ENCODE assay signal across 9 cellular contexts in genomic region chr12:57216931-57217871, GRCh38. TPM values are rescaled to one million over a fixed set of nuclear protein-coding genes. Genes with fewer than 3 reads are reported as not detected.
A peak's percentile ranks its signal among the peaks of the same experiment; 100 is the strongest.
DNase-seq lines count a peak whose midpoint lies in the region; ATAC-seq, FAIRE-seq and TF ChIP-seq lines count a peak whose summit lies in the region.
"Had no signal": no experiment of that assay in that cellular context is flagged by ENCODE, and none has a peak within 500 bp of the region (broad histone marks: within the 10 kb centered on the region; RNA-seq: fewer than 3 reads in every experiment).

No MANE protein-coding gene starts in this region.

- DNase-seq in ELR (ENCODE audit: low read depth) = peak; percentile 42
- DNase-seq in MG63 = peak; percentile 23
- DNase-seq in K562 (ENCODE audit: extremely low read depth in 1 of 4, low spot score in 3 of 4) = peak in 2 of 4 experiments; percentile 51 to 53
- DNase-seq in naive B cell = peak; percentile 35

- no peak for TF ChIP-seq RAD21 in K562 (CRISPR knock-in tag; conservative IDR thresholded peaks at IDR 0.05 in 1 of 2, IDR thresholded peaks at IDR 0.05 in 1 of 2)

- H3K9me3 ChIP-seq in MG63 = no peaks in the 10 kb centered on the region
- no peaks in the 10 kb centered on the region for H3K9me3 ChIP-seq in K562 (replicated peaks; ENCODE audit: control insufficient read depth, insufficient read depth, low read depth, low read length)

- 0 out of 2 replicates have a peak, but pooled peaks cover 3% of the 10 kb centered on the region for H3K27me3 ChIP-seq in MG63
- peaks cover 45 to 70% of the 10 kb centered on the region in 2 experiments for H3K27me3 ChIP-seq in K562 (ENCODE audit: control insufficient read depth in 2 of 2, insufficient read depth in 2 of 2, low read length in 2 of 2)

- POLR2A ChIA-PET in K562 (lab: Yijun Ruan, JAX) = interaction anchor here (0.6 to 2.2 kb wide), 4 partner anchors 12 to 407 kb away, joined by 3 to 9 read pairs (median 6); partner anchors contain the start of gene SHMT2

- H4K20me1 ChIP-seq in K562 (replicated peaks; ENCODE audit: control insufficient read depth, insufficient read depth, low read length) = peaks cover 13% of the 10 kb centered on the region; the same call in 1 of the 2 replicates

- peaks cover 0 to 17% of the 10 kb centered on the region in 2 donors for H3K36me3 Mint-ChIP-seq in naive B cell

- H3K27ac ChIP-seq in K562 (ENCODE audit: extremely low read depth, low read depth, low read length) = no peak overlapping the region

- 4% methylated on average over 47 of the region's 61 CpGs for WGBS in K562 (ENCODE audit: insufficient coverage, low coverage, missing lambda C conversion rate)

- peak; percentile 32 for FAIRE-seq in K562 (lab: Jason Lieb, UNC)
- FAIRE-seq: TTC549 had no signal

- ATAC-seq in K562 = no peak
- ATAC-seq in naive B cell (ENCODE audit: low read depth in 2 of 2) = peak; percentile 6 to 13
- ATAC-seq in GM19452 (IDR thresholded peaks at IDR 0.05; ENCODE audit: unreplicated experiment) = no peak
- ATAC-seq in GM21786 (IDR thresholded peaks at IDR 0.05; ENCODE audit: unreplicated experiment) = no peak
- no peak for ATAC-seq in GM19351 (IDR thresholded peaks at IDR 0.05; ENCODE audit: unreplicated experiment)
- no peak for ATAC-seq in HG03025 (IDR thresholded peaks at IDR 0.05; ENCODE audit: low FRiP score, unreplicated experiment)

- TF ChIP-seq POLR2A in K562 (conservative IDR thresholded peaks at IDR 0.05) = no peak

- H3K9me1 ChIP-seq in K562 (ENCODE audit: control insufficient read depth, insufficient read depth, low read length) = peaks cover 3% of the 10 kb centered on the region

- peaks cover 73 to 84% (median 75%) of the 10 kb centered on the region in 3 donors for H3K4me1 Mint-ChIP-seq in naive B cell

- H2AFZ ChIP-seq in K562 (ENCODE audit: low read depth, low read length) = peak overlapping the region; percentile 82

- no peak for TF ChIP-seq EP300 in K562 (IDR thresholded peaks at IDR 0.05; ENCODE audit: low read length)

- H3K79me2 ChIP-seq in K562 (ENCODE audit: control insufficient read depth, insufficient read depth, low read length) = no peaks in the 10 kb centered on the region

- H3K4me3 ChIP-seq in MG63 (peak overlapping the region; percentile 55), K562 (peak overlapping the region; percentile 39)

- H3K36me3 ChIP-seq in MG63 (peaks cover 12% of the 10 kb centered on the region), K562 (ENCODE audit: control insufficient read depth, insufficient read depth, low read length) (no peaks in the 10 kb centered on the region)

- intact Hi-C loops in K562 (cut with micrococcal nuclease) = no loop called here

- H3K4me3 Mint-ChIP-seq in naive B cell = peak overlapping the region; percentile 70 to 94 (median 82)

- TF ChIP-seq CTCF in K562 (IDR thresholded peaks at IDR 0.05 in 2 of 3, conservative IDR thresholded peaks at IDR 0.05 in 1 of 3; ENCODE audit: insufficient read depth in 2 of 3, low read depth in 1 of 3, low read length in 3 of 3) = no peak

- H3K27ac Mint-ChIP-seq in naive B cell = peak overlapping the region in 5 of 6 donors; percentile 26 to 93 (median 75)

- peak overlapping the region; percentile 76 for H3K4me2 ChIP-seq in K562 (ENCODE audit: insufficient read depth, low read length)

- peaks cover 45 to 79% (median 75%) of the 10 kb centered on the region in 3 donors for H3K27me3 Mint-ChIP-seq in naive B cell

- CTCF ChIA-PET in K562 (lab: Yijun Ruan, JAX; ENCODE audit: low intra/inter-chr PET ratio) = interaction anchor here (0.7 to 7.2 kb wide), 2 partner anchors 21 to 148 kb away, joined by 4 to 186 read pairs; a partner anchor contains a TSS

- in situ Hi-C loops in K562 (cut with MboI) = no loop called here

- H3K9me3 Mint-ChIP-seq in naive B cell = no peaks in the 10 kb centered on the region

- peaks cover 23 to 54% of the 10 kb centered on the region in 2 experiments for H3K4me1 ChIP-seq in K562 (replicated peaks in 1 of 2; ENCODE audit: control insufficient read depth in 2 of 2, insufficient read depth in 2 of 2, low read length in 2 of 2)

- BruUV-seq in K562 (replicated peaks; lab: Mats Ljungman, UMichigan) = no TSS peak

- peak overlapping the region in 1 of 2 experiments; percentile 90; a peak in 2 of 4 replicates for H3K9ac ChIP-seq in K562 (ENCODE audit: insufficient read depth in 1 of 2, low read depth in 2 of 2, low read length in 2 of 2)

TF ChIP-seq in K562, 482 proteins besides CTCF, POLR2A, EP300 and RAD21 (continues in another document):
- no peak for TF ChIP-seq NR3C1 (CRISPR knock-in tag; IDR thresholded peaks at IDR 0.05)
- TF ChIP-seq SIRT6 (IDR thresholded peaks at IDR 0.05; ENCODE audit: low read depth, low read length) = no peak
- TF ChIP-seq NRF1 (conservative IDR thresholded peaks at IDR 0.05 in 1 of 2, IDR thresholded peaks at IDR 0.05 in 1 of 2) = peak in 1 of 2 experiments; percentile 37; a peak in 1 of 4 replicates
- TF ChIP-seq HNRNPLL (IDR thresholded peaks at IDR 0.05; ENCODE audit: low read depth, low read length, poor library complexity, severe bottlenecking) = peak; percentile 20
- no peak for TF ChIP-seq ZNF778 (CRISPR knock-in tag; IDR thresholded peaks at IDR 0.05)
- no peak for TF ChIP-seq BDP1 (IDR thresholded peaks at IDR 0.05; ENCODE audit: insufficient read depth, insufficient read length)

RNA-seq across cellular contexts. Expression of gene NXPH4, which starts 0.6 kb away (rescaled TPM):
- 1.2 TPM in 1 of 2 replicates, not detected in the other for total RNA-seq in MG63 (2014; rRNA removed; shearing (Covaris generic); ENCODE audit: low replicate concordance)
- 1.7 and 4.4 TPM in 2 replicates for total RNA-seq in K562 (2011; cell fraction: chromatin; rRNA removed; ENCODE audit: low replicate concordance)
- total RNA-seq in K562 (2011; cell fraction: nucleolus; rRNA removed) = 4.7 and 5.7 TPM in 2 replicates
- 5.1 and 6.6 TPM in 2 replicates for total RNA-seq in K562 (2011; cell fraction: nucleoplasm; rRNA removed)
- 1.0 and 1.4 TPM in 2 replicates for total RNA-seq in K562 (2014; rRNA removed)
- 0.22 TPM in 1 of 2 replicates, not detected in the other for total RNA-seq in K562 (2014; rRNA removed; fragmentation: Illumina TruSeq; extraction: Trizol)
- total RNA-seq in K562 (2015; rRNA removed; fragmentation: Illumina TruSeq; extraction: Trizol) = 0.19 TPM in 1 of 2 replicates, not detected in the other
- total RNA-seq in K562 (2021) = 2.2 and 2.7 TPM in 2 replicates
- polyA plus RNA-seq in K562 (2011; rRNA removed) = 0.49 and 1.7 TPM in 2 replicates
- 0.59 and 0.91 TPM in 2 replicates for polyA plus RNA-seq in K562 (2011; cell fraction: cytosol; rRNA removed)
- polyA plus RNA-seq in K562 (2011; cell fraction: nucleus; rRNA removed) = 2.4 and 3.4 TPM in 2 replicates
- 2.7 and 7.2 TPM in 2 replicates for polyA plus RNA-seq in K562 (2012)
- polyA plus RNA-seq in K562 (2014; fragmentation: Illumina TruSeq; extraction: Trizol) = 1.1 and 1.9 TPM in 2 replicates
- polyA plus RNA-seq in K562 (2014; fragmentation: Nextera tagmentation; extraction: Ambion mirVana) = not detected
- polyA plus RNA-seq in K562 (2014; rRNA removed) = 1.1 and 1.3 TPM in 2 replicates
- polyA minus RNA-seq in K562 (2011; rRNA and poly(A)+ RNA removed) = 0.30 TPM in 1 of 2 replicates, not detected in the other
- 3.2 and 4.1 TPM in 2 replicates for polyA minus RNA-seq in K562 (2011; cell fraction: cytosol; rRNA and poly(A)+ RNA removed)
- polyA minus RNA-seq in K562 (2011; cell fraction: nucleus; rRNA and poly(A)+ RNA removed) = 0.67 and 1.00 TPM in 2 replicates
- polyA plus RNA-seq in naive B cell (ENCODE audit: low read depth in 6 of 6) = 1 to 10 TPM; 1.2 to 4.9 (median 2.8) TPM

RNA-seq across cellular contexts. Expression of gene SHMT2, which starts 12.3 kb away (rescaled TPM):
- total RNA-seq in MG63 (2014; rRNA removed; shearing (Covaris generic); ENCODE audit: low replicate concordance) = 232 and 343 TPM in 2 replicates
- total RNA-seq in K562 (2011; cell fraction: chromatin; rRNA removed; ENCODE audit: low replicate concordance) = 95.6 and 251 TPM in 2 replicates
- total RNA-seq in K562 (2011; cell fraction: nucleolus; rRNA removed) = 199 and 247 TPM in 2 replicates
- 115 and 136 TPM in 2 replicates for total RNA-seq in K562 (2011; cell fraction: nucleoplasm; rRNA removed)
- total RNA-seq in K562 (2014; rRNA removed) (194 and 217 TPM in 2 replicates), K562 (2014; rRNA removed; fragmentation: Illumina TruSeq; extraction: Trizol) (76.9 and 92.0 TPM in 2 replicates), K562 (2015; rRNA removed; fragmentation: Illumina TruSeq; extraction: Trizol) (115 and 119 TPM in 2 replicates), K562 (2021) (227 and 243 TPM in 2 replicates)
- polyA plus RNA-seq in K562 (2011; rRNA removed) (84.6 and 226 TPM in 2 replicates), K562 (2014; fragmentation: Illumina TruSeq; extraction: Trizol) (319 and 377 TPM in 2 replicates), K562 (2014; fragmentation: Nextera tagmentation; extraction: Ambion mirVana) (10 to 100 TPM; 46.1 to 81.5 TPM), K562 (2014; rRNA removed) (154 and 158 TPM in 2 replicates), naive B cell (ENCODE audit: low read depth in 6 of 6) (100 to 1,000 TPM; 160 to 183 (median 173) TPM)
- polyA plus RNA-seq in K562 (2011; cell fraction: cytosol; rRNA removed) = 268 and 390 TPM in 2 replicates
- 341 and 344 TPM in 2 replicates for polyA plus RNA-seq in K562 (2011; cell fraction: nucleus; rRNA removed)
- 190 and 549 TPM in 2 replicates for polyA plus RNA-seq in K562 (2012)
- 95.0 and 99.1 TPM in 2 replicates for polyA minus RNA-seq in K562 (2011; rRNA and poly(A)+ RNA removed)
- polyA minus RNA-seq in K562 (2011; cell fraction: cytosol; rRNA and poly(A)+ RNA removed) = 155 and 228 TPM in 2 replicates
- polyA minus RNA-seq in K562 (2011; cell fraction: nucleus; rRNA and poly(A)+ RNA removed) = 97.1 and 133 TPM in 2 replicates

RNA-seq across cellular contexts. Expression of gene STAC3, which starts 33.8 kb away (rescaled TPM):
- total RNA-seq in MG63 (2014; rRNA removed; shearing (Covaris generic); ENCODE audit: low replicate concordance) = 0.86 TPM in 1 of 2 replicates, not detected in the other
- total RNA-seq in K562 (2011; cell fraction: chromatin; rRNA removed; ENCODE audit: low replicate concordance) = 7.4 and 7.7 TPM in 2 replicates
- total RNA-seq in K562 (2011; cell fraction: nucleolus; rRNA removed) = 3.8 and 5.3 TPM in 2 replicates
- 4.4 and 6.1 TPM in 2 replicates for total RNA-seq in K562 (2011; cell fraction: nucleoplasm; rRNA removed)
- total RNA-seq in K562 (2014; rRNA removed) (2.3 and 2.7 TPM in 2 replicates), K562 (2014; rRNA removed; fragmentation: Illumina TruSeq; extraction: Trizol) (2.4 and 2.7 TPM in 2 replicates), K562 (2015; rRNA removed; fragmentation: Illumina TruSeq; extraction: Trizol) (3.3 and 3.5 TPM in 2 replicates), K562 (2021) (3.5 and 4.6 TPM in 2 replicates)
- polyA plus RNA-seq in K562 (2011; rRNA removed) (4.0 and 5.6 TPM in 2 replicates), K562 (2014; fragmentation: Illumina TruSeq; extraction: Trizol) (6.2 and 7.3 TPM in 2 replicates), K562 (2014; fragmentation: Nextera tagmentation; extraction: Ambion mirVana) (under 1 TPM; 0.45 to 0.46 TPM), K562 (2014; rRNA removed) (4.8 and 6.4 TPM in 2 replicates), naive B cell (ENCODE audit: low read depth in 6 of 6) (under 1 TPM in 4 of 6 donors, not detected in 2; 0.32 to 0.43 (median 0.38) TPM)
- polyA plus RNA-seq in K562 (2011; cell fraction: cytosol; rRNA removed) = 1.9 and 3.3 TPM in 2 replicates
- polyA plus RNA-seq in K562 (2011; cell fraction: nucleus; rRNA removed) = 6.3 and 11.3 TPM in 2 replicates
- polyA plus RNA-seq in K562 (2012) = 7.5 and 8.5 TPM in 2 replicates
- 3.2 TPM in 2 replicates for polyA minus RNA-seq in K562 (2011; rRNA and poly(A)+ RNA removed)
- polyA minus RNA-seq in K562 (2011; cell fraction: cytosol; rRNA and poly(A)+ RNA removed) = 1.0 and 1.5 TPM in 2 replicates
- 1.3 and 3.9 TPM in 2 replicates for polyA minus RNA-seq in K562 (2011; cell fraction: nucleus; rRNA and poly(A)+ RNA removed)

Comparison
In these comparisons a context has a peak if more than half of its experiments do, and no peak if none do; other contexts are left out.
1. ATAC-seq: peak in naive B cell (2 of 2); none in K562 (single experiment), GM19452 (single experiment), GM21786 (single experiment), GM19351 (single experiment) and HG03025 (single experiment).